Comparison of ENCODE assay signal across 10 cellular contexts in the genomic region with DNA sequence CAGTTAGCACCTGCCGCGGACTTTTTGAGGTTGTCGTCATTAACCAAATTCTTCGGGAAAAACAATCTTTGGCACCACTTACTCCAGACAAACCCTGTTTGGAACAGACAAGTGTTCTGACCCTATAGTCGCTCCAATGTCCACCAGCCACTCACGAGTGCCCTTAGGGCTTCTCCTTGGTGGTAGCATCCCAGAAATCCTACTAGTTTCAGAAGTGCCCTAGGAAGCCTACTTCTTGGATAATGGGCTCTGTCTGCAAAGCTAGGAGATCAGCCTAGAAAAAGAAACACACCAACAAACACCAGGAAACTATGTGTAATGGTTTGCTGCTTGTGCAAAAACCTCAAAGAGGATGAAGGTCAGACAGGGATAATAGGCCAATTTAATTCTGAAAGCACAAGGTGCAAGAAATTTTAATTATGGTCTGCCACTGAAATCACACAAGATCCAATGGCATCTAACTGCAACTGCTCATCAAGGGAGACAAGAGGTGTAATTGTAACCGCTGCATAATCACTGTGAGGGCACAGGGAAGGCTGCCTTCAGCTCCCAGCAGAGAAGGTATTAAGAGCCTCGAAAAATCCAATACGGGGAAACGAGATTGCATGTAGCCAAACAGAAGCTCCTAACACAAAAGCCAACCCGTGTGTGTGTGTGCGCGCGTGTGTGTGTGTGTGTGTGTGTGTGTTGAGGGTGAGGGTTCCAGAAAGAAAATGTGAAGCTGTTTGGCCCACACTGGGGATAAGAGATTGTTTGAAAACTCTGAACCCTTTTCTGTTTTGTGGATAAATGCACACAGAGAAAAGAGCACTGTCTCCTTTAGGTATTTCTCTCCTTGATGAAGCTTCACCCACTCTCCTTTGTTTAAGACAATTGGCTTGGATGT. TPM values are rescaled to one million over a fixed set of nuclear protein-coding genes. Genes with fewer than 3 reads are reported as not detected.
DNase-seq lines count a peak whose midpoint lies in the region; TF ChIP-seq lines count a peak whose summit lies in the region.
"Had no signal": no experiment of that assay in that cellular context is flagged by ENCODE, and none has a peak within 500 bp of the region (broad histone marks: within the 10 kb centered on the region; RNA-seq: fewer than 3 reads in every experiment).

No MANE protein-coding gene starts in this region.

- TF ChIP-seq CTCF in choroid plexus epithelial cell (conservative IDR thresholded peaks at IDR 0.05; ENCODE audit: low read depth, low read length) (no peak), type B pancreatic cell (conservative IDR thresholded peaks at IDR 0.05) (no peak)

- H3K36me3 ChIP-seq in mesenchymal stem cell (ENCODE audit: control insufficient read depth in 1 of 2, insufficient read depth in 2 of 2, low read depth in 1 of 2, low read length in 2 of 2): peaks cover 2 to 7% of the 10 kb centered on the region in 2 experiments

- no peak overlapping the region for H2BK120ac ChIP-seq in mesenchymal stem cell (ENCODE audit: low read depth, low read length)

- no peak for DNase-seq in T-helper 2 cell treated with Interferon-gamma antibody and Interleukin-4, amounts not matched to agents 5 μg/mL and 100 μg/mL, for 36 hours (ENCODE audit: low spot score)
- DNase-seq in T-helper 2 cell (no peak), choroid plexus epithelial cell (ENCODE audit: low read depth) (peak; percentile 61), mesenchymal stem cell (peak; percentile 62), type B pancreatic cell (ENCODE audit: extremely low spot score, unreplicated experiment) (no peak), medulla oblongata (ENCODE audit: extremely low spot score) (no peak)
- no peak for DNase-seq in activated effector memory CD4-positive, alpha-beta T cell treated with Interleukin-2 at 50 U/mL for 16 hours
- no peak for DNase-seq in activated naive CD4-positive, alpha-beta T cell treated with anti-CD3 and anti-CD28 coated beads, Interleukin-2, amount 50 U/mL, for 16 hours

- no peaks in the 10 kb centered on the region for H3K9me3 Mint-ChIP-seq in T-helper 2 cell treated with Interferon-gamma antibody and Interleukin-4, amounts not matched to agents 5 μg/mL and 100 μg/mL, for 36 hours
- H3K9me3 Mint-ChIP-seq in type B pancreatic cell: no peaks in the 10 kb centered on the region
- H3K9me3 Mint-ChIP-seq: stimulated activated naive CD8-positive, alpha-beta T cell treated with anti-CD3 and anti-CD28 coated beads, Interleukin-15, Interleukin-2, amounts not matched to agents 100 ng/mL and 50 ng/mL, for 24 hours had no signal

- H3K27me3 Mint-ChIP-seq in T-helper 2 cell treated with Interferon-gamma antibody and Interleukin-4, amounts not matched to agents 5 μg/mL and 100 μg/mL, for 36 hours (ENCODE audit: low read depth): peaks cover 64% of the 10 kb centered on the region
- peaks cover 5% of the 10 kb centered on the region for H3K27me3 Mint-ChIP-seq in type B pancreatic cell

- H3K27me3 ChIP-seq in mesenchymal stem cell (ENCODE audit: control insufficient read depth in 1 of 2, insufficient read depth in 1 of 2, low read length in 2 of 2): no peaks in the 10 kb centered on the region

- H3K9me3 ChIP-seq in mesenchymal stem cell (ENCODE audit: control insufficient read depth, low read length): no peaks in the 10 kb centered on the region

- H4K91ac ChIP-seq in mesenchymal stem cell (ENCODE audit: low read length): no peak overlapping the region

- WGBS in mesenchymal stem cell: 34% methylated on average over 14 of the region's 14 CpGs

- no peak overlapping the region for H2AK5ac ChIP-seq in mesenchymal stem cell (ENCODE audit: low read length, severe bottlenecking)

- H3K18ac ChIP-seq in mesenchymal stem cell (ENCODE audit: low read depth in 1 of 2, low read length in 2 of 2): no peak overlapping the region

- H2AFZ ChIP-seq in mesenchymal stem cell (ENCODE audit: low read depth, low read length): no peak overlapping the region

- peaks cover 1% of the 10 kb centered on the region for H3K4me1 ChIP-seq in mesenchymal stem cell (ENCODE audit: control insufficient read depth, insufficient read depth, low read depth, low read length)

- H3K23ac ChIP-seq in mesenchymal stem cell (ENCODE audit: low read length in 2 of 2): no peak overlapping the region

- no peaks in the 10 kb centered on the region for H3K36me3 Mint-ChIP-seq in T-helper 2 cell treated with Interferon-gamma antibody and Interleukin-4, amounts not matched to agents 5 μg/mL and 100 μg/mL, for 36 hours (ENCODE audit: low read depth)
- H3K36me3 Mint-ChIP-seq in type B pancreatic cell: peaks cover 12% of the 10 kb centered on the region

- no peak overlapping the region for H3K4ac ChIP-seq in mesenchymal stem cell (ENCODE audit: low read depth in 1 of 2, low read length in 2 of 2)

- peak overlapping the region; percentile 63 for H3K27ac ChIP-seq in mesenchymal stem cell (ENCODE audit: low read length, poor library complexity, severe bottlenecking)
- H3K27ac ChIP-seq: C4-2B had no signal

- H3K4me3 ChIP-seq in choroid plexus epithelial cell (ENCODE audit: low read depth, low read length): peak overlapping the region; percentile 79
- H3K4me3 ChIP-seq in mesenchymal stem cell (ENCODE audit: insufficient read depth in 1 of 2, low read depth in 1 of 2, low read length in 2 of 2): peak overlapping the region; percentile 75 to 99

- no peak overlapping the region for H4K8ac ChIP-seq in mesenchymal stem cell (ENCODE audit: low read length)

- peaks cover 3% of the 10 kb centered on the region for H3K4me1 Mint-ChIP-seq in T-helper 2 cell treated with Interferon-gamma antibody and Interleukin-4, amounts not matched to agents 5 μg/mL and 100 μg/mL, for 36 hours (ENCODE audit: low read depth)
- peaks cover 36% of the 10 kb centered on the region for H3K4me1 Mint-ChIP-seq in type B pancreatic cell (ENCODE audit: unreplicated experiment)

- peak overlapping the region; percentile 45 for H3K4me3 Mint-ChIP-seq in T-helper 2 cell treated with Interferon-gamma antibody and Interleukin-4, amounts not matched to agents 5 μg/mL and 100 μg/mL, for 36 hours
- peak overlapping the region; percentile 98 for H3K4me3 Mint-ChIP-seq in type B pancreatic cell

- H3K9ac ChIP-seq in mesenchymal stem cell (ENCODE audit: low read length): peak overlapping the region; percentile 96

- no peak overlapping the region for H2BK5ac ChIP-seq in mesenchymal stem cell (ENCODE audit: low read depth, low read length, poor library complexity, severe bottlenecking)

- H2BK12ac ChIP-seq in mesenchymal stem cell (ENCODE audit: low read length in 2 of 2): no peak overlapping the region

- no peak overlapping the region for H3K14ac ChIP-seq in mesenchymal stem cell (ENCODE audit: low read length in 2 of 2)

- H3K4me2 ChIP-seq in mesenchymal stem cell (ENCODE audit: low read length, poor library complexity, severe bottlenecking): peak overlapping the region; percentile 95

- no peak overlapping the region for H3K27ac Mint-ChIP-seq in T-helper 2 cell treated with Interferon-gamma antibody and Interleukin-4, amounts not matched to agents 5 μg/mL and 100 μg/mL, for 36 hours
- H3K27ac Mint-ChIP-seq in type B pancreatic cell: peak overlapping the region; percentile 80
- H3K27ac Mint-ChIP-seq: stimulated activated naive CD8-positive, alpha-beta T cell treated with anti-CD3 and anti-CD28 coated beads, Interleukin-15, Interleukin-2, amounts not matched to agents 100 ng/mL and 50 ng/mL, for 24 hours had no signal

- H2BK15ac ChIP-seq in mesenchymal stem cell (ENCODE audit: low read depth, poor library complexity, severe bottlenecking): no peak overlapping the region

- no peaks in the 10 kb centered on the region for H3K79me1 ChIP-seq in mesenchymal stem cell (replicated peaks; ENCODE audit: low read length, poor library complexity, severe bottlenecking)

RNA-seq across cellular contexts. Expression of a gene that starts 2.2 kb away (rescaled TPM):
- 349 TPM for polyA plus RNA-seq in mesenchymal stem cell (2013, experiment 1 of 2)
- 359 TPM for polyA plus RNA-seq in mesenchymal stem cell (2013, experiment 2 of 2)
- 89.1 and 306 TPM in 2 replicates for total RNA-seq in type B pancreatic cell (ENCODE audit: low replicate concordance)

Comparison
In these comparisons a context has a peak if more than half of its experiments do, and no peak if none do; other contexts are left out.
1. DNase-seq: peak in choroid plexus epithelial cell (single experiment) and mesenchymal stem cell (single experiment); none in T-helper 2 cell treated with Interferon-gamma antibody and Interleukin-4, amounts not matched to agents 5 μg/mL and 100 μg/mL, for 36 hours (single experiment), T-helper 2 cell (0 of 5), type B pancreatic cell (single experiment), activated effector memory CD4-positive, alpha-beta T cell treated with Interleukin-2 at 50 U/mL for 16 hours (single experiment), activated naive CD4-positive, alpha-beta T cell treated with anti-CD3 and anti-CD28 coated beads, Interleukin-2, amount 50 U/mL, for 16 hours (single experiment) and medulla oblongata (single experiment).